Comparison of ENCODE assay signal across 8 cellular contexts in genomic region chr4:151362404-151363164, GRCh38. TPM values are rescaled to one million over a fixed set of nuclear protein-coding genes. Genes with fewer than 3 reads are reported as not detected.
A peak's percentile ranks its signal among the peaks of the same experiment; 100 is the strongest.
DNase-seq lines count a peak whose midpoint lies in the region; ATAC-seq and TF ChIP-seq lines count a peak whose summit lies in the region.

No MANE protein-coding gene starts in this region.

- TF ChIP-seq CTCF in AG10803 (conservative IDR thresholded peaks at IDR 0.05; ENCODE audit: low read length), result peak; percentile 100
- TF ChIP-seq CTCF in WTC11 (IDR thresholded peaks at IDR 0.05), result peak; percentile 85
- peak; percentile 99 for TF ChIP-seq CTCF in cardiac fibroblast (IDR thresholded peaks at IDR 0.05; ENCODE audit: low read depth, low read length)

- peaks cover 7% of the 10 kb centered on the region; the same call in 1 of the 2 replicates for H3K4me1 Mint-ChIP-seq in WTC11

- no peaks in the 10 kb centered on the region for H3K27me3 Mint-ChIP-seq in WTC11 (ENCODE audit: low read depth)

- H3K4me3 ChIP-seq in AG10803 (ENCODE audit: low read length) (no peak overlapping the region), cardiac fibroblast (replicated peaks in 1 of 2; ENCODE audit: low read depth in 2 of 2, low read length in 2 of 2) (no peak overlapping the region)

- peak; percentile 78 for DNase-seq in AG10803 (ENCODE audit: low read depth)
- DNase-seq in NCI-H2196 treated with DMSO at 0.1 percent for 48 hours (lab: John Stamatoyannopoulos, UW; ENCODE audit: unreplicated experiment), result peak; percentile 3
- DNase-seq in WTC11 (ENCODE audit: low spot score), result peak; percentile 91
- peak; percentile 89 to 91 for DNase-seq in cardiac fibroblast (ENCODE audit: low read depth in 2 of 2)
- DNase-seq in islet precursor cell, result peak; percentile 88
- DNase-seq in stimulated activated CD4-positive, alpha-beta T cell treated with anti-CD3 and anti-CD28 coated beads, Interleukin-1b, Interleukin-23, amount 100 ng/mL, for 24 hours (ENCODE audit: low read depth in 4 of 4, low spot score in 1 of 4), result peak; percentile 52 to 70 (median 58)

- H3K27ac Mint-ChIP-seq in WTC11, result no peak overlapping the region

- ATAC-seq in GM18873 (IDR thresholded peaks at IDR 0.05; ENCODE audit: low FRiP score, unreplicated experiment), result peak; percentile 72
- ATAC-seq in HG03103 (IDR thresholded peaks at IDR 0.05; ENCODE audit: low read depth, unreplicated experiment), result peak; percentile 99
- peak; percentile 99 for ATAC-seq in WTC11

- POLR2A ChIA-PET in WTC11 (lab: Charles Lee), result interaction anchor here (1.1 kb wide), 1 partner anchor 46 kb away, joined by 6 read pairs; the partner anchor contains the start of gene FHIP1A

- H3K9me3 Mint-ChIP-seq in WTC11, result no peaks in the 10 kb centered on the region

- H3K36me3 Mint-ChIP-seq in WTC11, result no peaks in the 10 kb centered on the region

- CTCF ChIA-PET in WTC11 (lab: Charles Lee), result interaction anchor here (0.7 to 2.6 kb wide), 17 partner anchors 13 to 685 kb away, joined by 3 to 13 read pairs (median 4); partner anchors contain the start of genes PRSS48 and SH3D19

- no peak overlapping the region for H3K4me3 Mint-ChIP-seq in WTC11

TF ChIP-seq in WTC11, 78 proteins besides CTCF, POLR2A, EP300 and RAD21:
- peak; percentile 61; the same call in 1 of the 2 replicates for TF ChIP-seq SP1 (CRISPR knock-in tag; conservative IDR thresholded peaks at IDR 0.05)
- no peak for TF ChIP-seq ZMAT4 (CRISPR knock-in tag; IDR thresholded peaks at IDR 0.05)
- TF ChIP-seq ATF2 (CRISPR knock-in tag; IDR thresholded peaks at IDR 0.05; ENCODE audit: borderline replicate concordance, low read depth), result no peak
- no peak for TF ChIP-seq CREB1 (CRISPR knock-in tag; IDR thresholded peaks at IDR 0.05)
- TF ChIP-seq HMGXB4 (CRISPR knock-in tag; IDR thresholded peaks at IDR 0.05), result no peak

RNA-seq across cellular contexts. Expression of gene SH3D19, which starts 37.2 kb away (rescaled TPM):
- 39.2 to 41.6 TPM (median 41.4 TPM) in 3 replicates for total RNA-seq in WTC11 (2021)

RNA-seq across cellular contexts. Expression of gene FHIP1A, which starts 46.4 kb away (rescaled TPM):
- total RNA-seq in WTC11 (2021), result 64.2 to 68.6 TPM (median 67.5 TPM) in 3 replicates

Comparison
In these comparisons a context has a peak if more than half of its experiments do, and no peak if none do; other contexts are left out.
1. DNase-seq: peak in every context shown above with its lines; median percentile 91 in WTC11; 90 in cardiac fibroblast; 88 in islet precursor cell; 78 in AG10803; 58 in stimulated activated CD4-positive, alpha-beta T cell treated with anti-CD3 and anti-CD28 coated beads, Interleukin-1b, Interleukin-23, amount 100 ng/mL, for 24 hours; 3 in NCI-H2196 treated with DMSO at 0.1 percent for 48 hours.